ENCODE assay signal across 1 cellular context in the genomic region with DNA sequence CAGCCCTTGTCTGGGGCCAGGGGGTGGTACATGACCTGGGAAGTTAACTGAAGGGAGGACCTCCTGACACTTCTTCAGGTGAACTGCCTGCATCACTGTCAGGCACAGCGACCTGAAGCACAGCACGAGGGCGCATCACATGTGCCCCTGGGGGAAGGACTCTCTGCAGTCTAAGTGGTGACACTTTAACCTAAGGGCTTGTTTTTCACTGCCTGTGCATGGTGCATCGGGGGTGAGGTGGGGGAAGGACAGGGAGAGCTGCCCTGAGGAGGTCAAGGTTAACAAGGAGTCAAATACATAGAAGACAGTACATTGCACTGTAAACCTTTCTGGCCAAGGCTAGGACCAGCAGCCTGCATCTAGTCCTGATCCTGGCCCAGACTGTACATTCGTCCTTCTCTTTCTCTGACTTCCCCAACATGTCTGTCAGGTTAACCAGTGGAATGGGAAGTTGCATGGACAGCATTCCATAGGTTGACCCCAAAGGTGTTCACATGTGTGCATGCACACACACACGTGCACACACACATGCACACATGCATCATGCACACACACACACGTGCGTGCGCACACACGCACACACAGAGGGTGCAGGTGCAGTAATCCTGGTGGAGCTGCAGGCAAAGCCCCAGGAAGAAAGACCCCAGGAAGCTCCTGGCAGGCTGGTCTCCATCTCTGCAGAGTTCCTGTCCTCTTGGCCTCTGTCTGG.
A peak's percentile ranks its signal among the peaks of the same experiment; 100 is the strongest.
TF ChIP-seq lines count a peak whose summit lies in the region.

No MANE protein-coding gene starts in this region.

TF ChIP-seq in HepG2, 621 proteins besides CTCF, POLR2A, EP300 and RAD21 (continued from another document and continues in another):
- TF ChIP-seq, protein P1, sequence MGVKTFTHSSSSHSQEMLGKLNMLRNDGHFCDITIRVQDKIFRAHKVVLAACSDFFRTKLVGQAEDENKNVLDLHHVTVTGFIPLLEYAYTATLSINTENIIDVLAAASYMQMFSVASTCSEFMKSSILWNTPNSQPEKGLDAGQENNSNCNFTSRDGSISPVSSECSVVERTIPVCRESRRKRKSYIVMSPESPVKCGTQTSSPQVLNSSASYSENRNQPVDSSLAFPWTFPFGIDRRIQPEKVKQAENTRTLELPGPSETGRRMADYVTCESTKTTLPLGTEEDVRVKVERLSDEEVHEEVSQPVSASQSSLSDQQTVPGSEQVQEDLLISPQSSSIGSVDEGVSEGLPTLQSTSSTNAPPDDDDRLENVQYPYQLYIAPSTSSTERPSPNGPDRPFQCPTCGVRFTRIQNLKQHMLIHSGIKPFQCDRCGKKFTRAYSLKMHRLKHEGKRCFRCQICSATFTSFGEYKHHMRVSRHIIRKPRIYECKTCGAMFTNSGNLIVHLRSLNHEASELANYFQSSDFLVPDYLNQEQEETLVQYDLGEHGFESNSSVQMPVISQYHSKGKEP (CRISPR knock-in tag; IDR thresholded peaks at IDR 0.05) = no peak
- TF ChIP-seq, protein P2, sequence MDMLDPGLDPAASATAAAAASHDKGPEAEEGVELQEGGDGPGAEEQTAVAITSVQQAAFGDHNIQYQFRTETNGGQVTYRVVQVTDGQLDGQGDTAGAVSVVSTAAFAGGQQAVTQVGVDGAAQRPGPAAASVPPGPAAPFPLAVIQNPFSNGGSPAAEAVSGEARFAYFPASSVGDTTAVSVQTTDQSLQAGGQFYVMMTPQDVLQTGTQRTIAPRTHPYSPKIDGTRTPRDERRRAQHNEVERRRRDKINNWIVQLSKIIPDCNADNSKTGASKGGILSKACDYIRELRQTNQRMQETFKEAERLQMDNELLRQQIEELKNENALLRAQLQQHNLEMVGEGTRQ (IDR thresholded peaks at IDR 0.05; ENCODE audit: low read depth, low read length) = no peak
- TF ChIP-seq, protein P2 (CRISPR knock-in tag; IDR thresholded peaks at IDR 0.05; ENCODE audit: borderline replicate concordance) = peak; percentile 34; the same call in 1 of the 2 replicates
- TF ChIP-seq, protein P3, sequence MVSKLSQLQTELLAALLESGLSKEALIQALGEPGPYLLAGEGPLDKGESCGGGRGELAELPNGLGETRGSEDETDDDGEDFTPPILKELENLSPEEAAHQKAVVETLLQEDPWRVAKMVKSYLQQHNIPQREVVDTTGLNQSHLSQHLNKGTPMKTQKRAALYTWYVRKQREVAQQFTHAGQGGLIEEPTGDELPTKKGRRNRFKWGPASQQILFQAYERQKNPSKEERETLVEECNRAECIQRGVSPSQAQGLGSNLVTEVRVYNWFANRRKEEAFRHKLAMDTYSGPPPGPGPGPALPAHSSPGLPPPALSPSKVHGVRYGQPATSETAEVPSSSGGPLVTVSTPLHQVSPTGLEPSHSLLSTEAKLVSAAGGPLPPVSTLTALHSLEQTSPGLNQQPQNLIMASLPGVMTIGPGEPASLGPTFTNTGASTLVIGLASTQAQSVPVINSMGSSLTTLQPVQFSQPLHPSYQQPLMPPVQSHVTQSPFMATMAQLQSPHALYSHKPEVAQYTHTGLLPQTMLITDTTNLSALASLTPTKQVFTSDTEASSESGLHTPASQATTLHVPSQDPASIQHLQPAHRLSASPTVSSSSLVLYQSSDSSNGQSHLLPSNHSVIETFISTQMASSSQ (IDR thresholded peaks at IDR 0.05; ENCODE audit: low read depth) = peak; percentile 59; the same call in 1 of the 2 replicates
- TF ChIP-seq, protein P3 (CRISPR knock-in tag; IDR thresholded peaks at IDR 0.05; ENCODE audit: borderline replicate concordance) = peak; percentile 51; the same call in 1 of the 2 replicates
- TF ChIP-seq, protein P4, sequence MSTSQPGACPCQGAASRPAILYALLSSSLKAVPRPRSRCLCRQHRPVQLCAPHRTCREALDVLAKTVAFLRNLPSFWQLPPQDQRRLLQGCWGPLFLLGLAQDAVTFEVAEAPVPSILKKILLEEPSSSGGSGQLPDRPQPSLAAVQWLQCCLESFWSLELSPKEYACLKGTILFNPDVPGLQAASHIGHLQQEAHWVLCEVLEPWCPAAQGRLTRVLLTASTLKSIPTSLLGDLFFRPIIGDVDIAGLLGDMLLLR (CRISPR knock-in tag; IDR thresholded peaks at IDR 0.05) = no peak
- TF ChIP-seq GTF3A (CRISPR knock-in tag; conservative IDR thresholded peaks at IDR 0.05) (no peak), ONECUT2 (CRISPR knock-in tag; IDR thresholded peaks at IDR 0.05) (no peak), ZNF367 (CRISPR knock-in tag; IDR thresholded peaks at IDR 0.05; ENCODE audit: borderline replicate concordance) (no peak), FOXM1 (CRISPR knock-in tag; IDR thresholded peaks at IDR 0.05) (no peak), BCL6 (CRISPR knock-in tag; IDR thresholded peaks at IDR 0.05) (peak; percentile 30; the same call in 1 of the 2 replicates), ZNF878 (CRISPR knock-in tag; IDR thresholded peaks at IDR 0.05) (no peak), ZNF207 (IDR thresholded peaks at IDR 0.05; ENCODE audit: borderline replicate concordance) (no peak), YY1 (IDR thresholded peaks at IDR 0.05; ENCODE audit: insufficient read depth, insufficient replicate concordance, low read depth, low read length) (no peak), ZNF781 (CRISPR knock-in tag; IDR thresholded peaks at IDR 0.05; ENCODE audit: borderline replicate concordance, not compliant biosample characterization) (no peak), POLR2AphosphoS2 (IDR thresholded peaks at IDR 0.05; ENCODE audit: low read depth, low read length) (no peak), ZFP36 (IDR thresholded peaks at IDR 0.05; ENCODE audit: borderline replicate concordance, low read depth, low read length, partially characterized antibody) (no peak), PRMT3 (CRISPR knock-in tag; IDR thresholded peaks at IDR 0.05; ENCODE audit: borderline replicate concordance, low read depth) (no peak), NFE2L2 (IDR thresholded peaks at IDR 0.05; ENCODE audit: low read length) (no peak), MYC (CRISPR knock-in tag; IDR thresholded peaks at IDR 0.05; ENCODE audit: borderline replicate concordance) (peak; percentile 32; the same call in 1 of the 2 replicates), SYNCRIP (IDR thresholded peaks at IDR 0.05; ENCODE audit: insufficient read depth, low read depth, low read length) (no peak), ZNF343 (CRISPR knock-in tag; IDR thresholded peaks at IDR 0.05) (no peak), RARA (CRISPR knock-in tag; IDR thresholded peaks at IDR 0.05) (peak; percentile 73), ZNF589 (CRISPR knock-in tag; conservative IDR thresholded peaks at IDR 0.05) (no peak), ZNF674 (CRISPR knock-in tag; IDR thresholded peaks at IDR 0.05; ENCODE audit: low read depth) (no peak), ZEB1 (IDR thresholded peaks at IDR 0.05; ENCODE audit: insufficient replicate concordance, low read depth) (no peak), ZNF749 (CRISPR knock-in tag; IDR thresholded peaks at IDR 0.05; ENCODE audit: borderline replicate concordance) (no peak), ZNF468 (CRISPR knock-in tag; IDR thresholded peaks at IDR 0.05) (no peak), ZNF572 (CRISPR knock-in tag; IDR thresholded peaks at IDR 0.05) (no peak)
- TF ChIP-seq, protein P5, sequence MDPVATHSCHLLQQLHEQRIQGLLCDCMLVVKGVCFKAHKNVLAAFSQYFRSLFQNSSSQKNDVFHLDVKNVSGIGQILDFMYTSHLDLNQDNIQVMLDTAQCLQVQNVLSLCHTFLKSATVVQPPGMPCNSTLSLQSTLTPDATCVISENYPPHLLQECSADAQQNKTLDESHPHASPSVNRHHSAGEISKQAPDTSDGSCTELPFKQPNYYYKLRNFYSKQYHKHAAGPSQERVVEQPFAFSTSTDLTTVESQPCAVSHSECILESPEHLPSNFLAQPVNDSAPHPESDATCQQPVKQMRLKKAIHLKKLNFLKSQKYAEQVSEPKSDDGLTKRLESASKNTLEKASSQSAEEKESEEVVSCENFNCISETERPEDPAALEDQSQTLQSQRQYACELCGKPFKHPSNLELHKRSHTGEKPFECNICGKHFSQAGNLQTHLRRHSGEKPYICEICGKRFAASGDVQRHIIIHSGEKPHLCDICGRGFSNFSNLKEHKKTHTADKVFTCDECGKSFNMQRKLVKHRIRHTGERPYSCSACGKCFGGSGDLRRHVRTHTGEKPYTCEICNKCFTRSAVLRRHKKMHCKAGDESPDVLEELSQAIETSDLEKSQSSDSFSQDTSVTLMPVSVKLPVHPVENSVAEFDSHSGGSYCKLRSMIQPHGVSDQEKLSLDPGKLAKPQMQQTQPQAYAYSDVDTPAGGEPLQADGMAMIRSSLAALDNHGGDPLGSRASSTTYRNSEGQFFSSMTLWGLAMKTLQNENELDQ (CRISPR knock-in tag; IDR thresholded peaks at IDR 0.05; ENCODE audit: borderline replicate concordance) = no peak
- TF ChIP-seq, protein P6, sequence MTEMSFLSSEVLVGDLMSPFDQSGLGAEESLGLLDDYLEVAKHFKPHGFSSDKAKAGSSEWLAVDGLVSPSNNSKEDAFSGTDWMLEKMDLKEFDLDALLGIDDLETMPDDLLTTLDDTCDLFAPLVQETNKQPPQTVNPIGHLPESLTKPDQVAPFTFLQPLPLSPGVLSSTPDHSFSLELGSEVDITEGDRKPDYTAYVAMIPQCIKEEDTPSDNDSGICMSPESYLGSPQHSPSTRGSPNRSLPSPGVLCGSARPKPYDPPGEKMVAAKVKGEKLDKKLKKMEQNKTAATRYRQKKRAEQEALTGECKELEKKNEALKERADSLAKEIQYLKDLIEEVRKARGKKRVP (CRISPR knock-in tag; IDR thresholded peaks at IDR 0.05) = no peak
- TF ChIP-seq, protein P7, sequence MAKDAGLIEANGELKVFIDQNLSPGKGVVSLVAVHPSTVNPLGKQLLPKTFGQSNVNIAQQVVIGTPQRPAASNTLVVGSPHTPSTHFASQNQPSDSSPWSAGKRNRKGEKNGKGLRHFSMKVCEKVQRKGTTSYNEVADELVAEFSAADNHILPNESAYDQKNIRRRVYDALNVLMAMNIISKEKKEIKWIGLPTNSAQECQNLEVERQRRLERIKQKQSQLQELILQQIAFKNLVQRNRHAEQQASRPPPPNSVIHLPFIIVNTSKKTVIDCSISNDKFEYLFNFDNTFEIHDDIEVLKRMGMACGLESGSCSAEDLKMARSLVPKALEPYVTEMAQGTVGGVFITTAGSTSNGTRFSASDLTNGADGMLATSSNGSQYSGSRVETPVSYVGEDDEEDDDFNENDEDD (CRISPR knock-in tag; IDR thresholded peaks at IDR 0.05; ENCODE audit: borderline replicate concordance) = no peak
- TF ChIP-seq, protein P8, sequence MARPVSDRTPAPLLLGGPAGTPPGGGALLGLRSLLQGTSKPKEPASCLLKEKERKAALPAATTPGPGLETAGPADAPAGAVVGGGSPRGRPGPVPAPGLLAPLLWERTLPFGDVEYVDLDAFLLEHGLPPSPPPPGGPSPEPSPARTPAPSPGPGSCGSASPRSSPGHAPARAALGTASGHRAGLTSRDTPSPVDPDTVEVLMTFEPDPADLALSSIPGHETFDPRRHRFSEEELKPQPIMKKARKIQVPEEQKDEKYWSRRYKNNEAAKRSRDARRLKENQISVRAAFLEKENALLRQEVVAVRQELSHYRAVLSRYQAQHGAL (CRISPR knock-in tag; IDR thresholded peaks at IDR 0.05; ENCODE audit: not compliant biosample characterization) = no peak
- TF ChIP-seq, protein P9, sequence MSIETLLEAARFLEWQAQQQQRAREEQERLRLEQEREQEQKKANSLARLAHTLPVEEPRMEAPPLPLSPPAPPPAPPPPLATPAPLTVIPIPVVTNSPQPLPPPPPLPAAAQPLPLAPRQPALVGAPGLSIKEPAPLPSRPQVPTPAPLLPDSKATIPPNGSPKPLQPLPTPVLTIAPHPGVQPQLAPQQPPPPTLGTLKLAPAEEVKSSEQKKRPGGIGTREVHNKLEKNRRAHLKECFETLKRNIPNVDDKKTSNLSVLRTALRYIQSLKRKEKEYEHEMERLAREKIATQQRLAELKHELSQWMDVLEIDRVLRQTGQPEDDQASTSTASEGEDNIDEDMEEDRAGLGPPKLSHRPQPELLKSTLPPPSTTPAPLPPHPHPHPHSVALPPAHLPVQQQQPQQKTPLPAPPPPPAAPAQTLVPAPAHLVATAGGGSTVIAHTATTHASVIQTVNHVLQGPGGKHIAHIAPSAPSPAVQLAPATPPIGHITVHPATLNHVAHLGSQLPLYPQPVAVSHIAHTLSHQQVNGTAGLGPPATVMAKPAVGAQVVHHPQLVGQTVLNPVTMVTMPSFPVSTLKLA (IDR thresholded peaks at IDR 0.05) = peak; percentile 97
- TF ChIP-seq, protein P10, sequence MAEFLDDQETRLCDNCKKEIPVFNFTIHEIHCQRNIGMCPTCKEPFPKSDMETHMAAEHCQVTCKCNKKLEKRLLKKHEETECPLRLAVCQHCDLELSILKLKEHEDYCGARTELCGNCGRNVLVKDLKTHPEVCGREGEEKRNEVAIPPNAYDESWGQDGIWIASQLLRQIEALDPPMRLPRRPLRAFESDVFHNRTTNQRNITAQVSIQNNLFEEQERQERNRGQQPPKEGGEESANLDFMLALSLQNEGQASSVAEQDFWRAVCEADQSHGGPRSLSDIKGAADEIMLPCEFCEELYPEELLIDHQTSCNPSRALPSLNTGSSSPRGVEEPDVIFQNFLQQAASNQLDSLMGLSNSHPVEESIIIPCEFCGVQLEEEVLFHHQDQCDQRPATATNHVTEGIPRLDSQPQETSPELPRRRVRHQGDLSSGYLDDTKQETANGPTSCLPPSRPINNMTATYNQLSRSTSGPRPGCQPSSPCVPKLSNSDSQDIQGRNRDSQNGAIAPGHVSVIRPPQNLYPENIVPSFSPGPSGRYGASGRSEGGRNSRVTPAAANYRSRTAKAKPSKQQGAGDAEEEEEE (CRISPR knock-in tag; IDR thresholded peaks at IDR 0.05; ENCODE audit: borderline replicate concordance) = no peak
- TF ChIP-seq, protein P11, sequence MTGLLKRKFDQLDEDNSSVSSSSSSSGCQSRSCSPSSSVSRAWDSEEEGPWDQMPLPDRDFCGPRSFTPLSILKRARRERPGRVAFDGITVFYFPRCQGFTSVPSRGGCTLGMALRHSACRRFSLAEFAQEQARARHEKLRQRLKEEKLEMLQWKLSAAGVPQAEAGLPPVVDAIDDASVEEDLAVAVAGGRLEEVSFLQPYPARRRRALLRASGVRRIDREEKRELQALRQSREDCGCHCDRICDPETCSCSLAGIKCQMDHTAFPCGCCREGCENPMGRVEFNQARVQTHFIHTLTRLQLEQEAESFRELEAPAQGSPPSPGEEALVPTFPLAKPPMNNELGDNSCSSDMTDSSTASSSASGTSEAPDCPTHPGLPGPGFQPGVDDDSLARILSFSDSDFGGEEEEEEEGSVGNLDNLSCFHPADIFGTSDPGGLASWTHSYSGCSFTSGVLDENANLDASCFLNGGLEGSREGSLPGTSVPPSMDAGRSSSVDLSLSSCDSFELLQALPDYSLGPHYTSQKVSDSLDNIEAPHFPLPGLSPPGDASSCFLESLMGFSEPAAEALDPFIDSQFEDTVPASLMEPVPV (CRISPR knock-in tag; IDR thresholded peaks at IDR 0.05) = no peak
